Comparison of ENCODE assay signal across 1 cellular context in the genomic region with DNA sequence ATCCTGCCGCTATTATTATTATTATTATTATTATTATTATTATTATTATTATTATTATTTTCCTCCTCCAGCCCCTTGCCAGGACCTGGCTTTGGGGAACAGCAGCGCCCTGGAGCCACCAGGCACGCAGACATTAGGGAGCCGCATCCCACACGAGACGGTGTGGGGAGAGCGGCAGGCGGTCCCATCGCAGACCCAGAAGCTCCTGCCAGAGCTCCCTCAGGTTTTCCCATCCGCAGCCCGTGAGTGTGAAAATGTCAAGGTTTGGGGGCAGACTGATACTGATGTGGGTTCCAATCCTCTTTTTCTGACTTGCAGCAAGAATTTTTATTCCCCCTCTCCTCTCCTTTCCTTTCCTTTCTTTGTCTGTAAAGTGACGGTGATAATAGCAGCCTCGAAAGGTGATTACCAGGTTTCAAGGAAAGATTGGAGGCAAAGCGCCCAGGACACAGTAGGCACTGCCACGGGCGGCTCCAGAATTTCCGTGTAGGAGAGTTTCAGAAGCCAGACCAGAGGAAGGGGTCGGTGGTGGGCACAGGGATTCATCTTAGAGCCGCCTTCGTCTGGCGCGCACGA.
TF ChIP-seq lines count a peak whose summit lies in the region.

No MANE protein-coding gene starts in this region.

TF ChIP-seq in neural cell, 6 proteins besides CTCF, POLR2A, EP300 and RAD21 (continued from another document):
- TF ChIP-seq REST (IDR thresholded peaks at IDR 0.05; ENCODE audit: borderline replicate concordance) (no peak), EZH2 (IDR thresholded peaks at IDR 0.05; ENCODE audit: borderline replicate concordance, insufficient read depth, low read length, poor library complexity, severe bottlenecking) (no peak)
